In genomic region chr19:15332311-15332996, GRCh38 we compare ENCODE assay signal across 8 cellular contexts. TPM values are rescaled to one million over a fixed set of nuclear protein-coding genes. Genes with fewer than 3 reads are reported as not detected.
DNase-seq lines count a peak whose midpoint lies in the region; ATAC-seq and TF ChIP-seq lines count a peak whose summit lies in the region.

Gene BRD4 (minus strand): TSS chr19:15332539. CDS start chr19:15273099, 59,440 bp downstream.

- 2% methylated on average over 81 of the region's 81 CpGs for WGBS in liver

- no peaks in the 10 kb centered on the region for H3K9me3 Mint-ChIP-seq in dendritic cell treated with granulocyte-macrophage colony-stimulating factor and Interleukin-4, amounts not matched to agents 40 ng/mL and 50 ng/mL, for 4 days

- peaks cover 3 to 27% (median 27%) of the 10 kb centered on the region in 4 donors for H3K4me1 ChIP-seq in liver (ENCODE audit: control insufficient read depth in 4 of 4, insufficient read depth in 4 of 4, low read length in 3 of 4)

- TF ChIP-seq CTCF in GM13976 (IDR thresholded peaks at IDR 0.05; ENCODE audit: borderline replicate concordance, control extremely low read depth, extremely low read depth, insufficient read depth, missing control alignments), result no peak
- no peak for TF ChIP-seq CTCF in liver (IDR thresholded peaks at IDR 0.05; ENCODE audit: low read depth, low read length, missing input control)

- H3K27ac ChIP-seq in liver (ENCODE audit: low read depth in 1 of 2, low read length in 2 of 2), result peak within 1 kb of the TSS; percentile 91 to 98

- H3K27ac Mint-ChIP-seq in dendritic cell treated with granulocyte-macrophage colony-stimulating factor and Interleukin-4, amounts not matched to agents 40 ng/mL and 50 ng/mL, for 4 days, result peak within 1 kb of the TSS; percentile 91

- peak within 1 kb of the TSS; percentile 80 to 99 (median 99) for H3K4me3 ChIP-seq in liver (ENCODE audit: low read depth in 1 of 3, low read length in 3 of 3)

- intact Hi-C loops in dendritic cell treated with granulocyte-macrophage colony-stimulating factor and Interleukin-4, amounts not matched to agents 40 ng/mL and 50 ng/mL, for 4 days (cut with micrococcal nuclease), result loop anchor here (5.0 kb wide), 1 partner anchor 45 kb away; the partner anchor contains the start of gene AKAP8

- peak; percentile 55 for ATAC-seq in HG02642 (IDR thresholded peaks at IDR 0.05; ENCODE audit: poor library complexity, unreplicated experiment)
- ATAC-seq in GM18517 (IDR thresholded peaks at IDR 0.05; ENCODE audit: unreplicated experiment), result no peak

- peak within 1 kb of the TSS; percentile 87 to 97 for H3K9ac ChIP-seq in liver (ENCODE audit: low read depth in 1 of 2, low read length in 2 of 2)

- peaks cover 43% of the 10 kb centered on the region for H3K36me3 Mint-ChIP-seq in dendritic cell treated with granulocyte-macrophage colony-stimulating factor and Interleukin-4, amounts not matched to agents 40 ng/mL and 50 ng/mL, for 4 days (ENCODE audit: low read depth)

- no peaks in the 10 kb centered on the region for H3K27me3 Mint-ChIP-seq in dendritic cell treated with granulocyte-macrophage colony-stimulating factor and Interleukin-4, amounts not matched to agents 40 ng/mL and 50 ng/mL, for 4 days

- DNase-seq in GM13976 (ENCODE audit: low spot score), result peak; percentile 90
- peak; percentile 51 for DNase-seq in NCI-H2171 treated with DMSO at 0.1 percent for 48 hours (lab: John Stamatoyannopoulos, UW)
- DNase-seq in activated CD4-positive, alpha-beta T cell treated with anti-CD3 and anti-CD28 coated beads, Interleukin-2, amount 50 U/mL, for 1 hour, result peak; percentile 71
- DNase-seq in stimulated activated CD4-positive, alpha-beta T cell treated with anti-CD3 and anti-CD28 coated beads, Interleukin-4, amount 100 ng/mL, for 24 hours, result peak; percentile 80

- H3K36me3 ChIP-seq in liver (ENCODE audit: control insufficient read depth in 4 of 4, insufficient read depth in 3 of 4, low read depth in 1 of 4, low read length in 3 of 4), result no peaks in the 10 kb centered on the region

- no peaks in the 10 kb centered on the region for H3K9me3 ChIP-seq in liver (ENCODE audit: control insufficient read depth in 4 of 4, low read length in 3 of 4)

- peaks cover 54% of the 10 kb centered on the region for H3K4me1 Mint-ChIP-seq in dendritic cell treated with granulocyte-macrophage colony-stimulating factor and Interleukin-4, amounts not matched to agents 40 ng/mL and 50 ng/mL, for 4 days (ENCODE audit: low read depth)

- H3K27me3 ChIP-seq in liver (ENCODE audit: control insufficient read depth in 4 of 4, insufficient read depth in 4 of 4, low read length in 3 of 4), result no peaks in the 10 kb centered on the region

- peak within 1 kb of the TSS; percentile 94 for H3K4me3 Mint-ChIP-seq in dendritic cell treated with granulocyte-macrophage colony-stimulating factor and Interleukin-4, amounts not matched to agents 40 ng/mL and 50 ng/mL, for 4 days

- in situ Hi-C loops in GM13976 (cut with MboI; ENCODE audit: low sequenced_read_pairs, unreplicated experiment), result no loop called here

- TF ChIP-seq RAD21 in liver (IDR thresholded peaks at IDR 0.05), result no peak

TF ChIP-seq in liver, 16 proteins besides CTCF, POLR2A, EP300 and RAD21:
- TF ChIP-seq EGR1 (IDR thresholded peaks at IDR 0.05; ENCODE audit: low read depth in 2 of 2) (peak in 1 of 2 donors; percentile 18), ZBTB33 (IDR thresholded peaks at IDR 0.05) (no peak), FOXA2 (IDR thresholded peaks at IDR 0.05) (no peak), HNF4A (conservative IDR thresholded peaks at IDR 0.05) (no peak)

RNA-seq across cellular contexts. Expression of gene BRD4, which starts in this region (rescaled TPM):
- 10 to 100 TPM; 20.2 to 20.7 TPM for total RNA-seq in liver
- 10 to 100 TPM; 13.6 to 25.8 TPM for polyA plus RNA-seq in liver
